In genomic region chr2:152961376-152961775, GRCh38 we compare ENCODE assay signal across 30 cellular contexts.
"Had no signal": no experiment of that assay in that cellular context is flagged by ENCODE, and none has a peak within 500 bp of the region (broad histone marks: within the 10 kb centered on the region; RNA-seq: fewer than 3 reads in every experiment).

No MANE protein-coding gene starts in this region.

- H3K9me3 ChIP-seq: adrenal gland had no signal

- H3K27ac ChIP-seq: adrenal gland, WERI-Rb-1 had no signal

- ATAC-seq: activated CD4-positive, CD25-positive, alpha-beta regulatory T cell treated with anti-CD3 and anti-CD28 coated beads, Interleukin-2, amount 50 U/mL, for 24 hours; activated CD8-positive, alpha-beta T cell treated with anti-CD3 and anti-CD28 coated beads for 36 hours; activated naive CD4-positive, alpha-beta T cell treated with anti-CD3 and anti-CD28 coated beads, Interleukin-2, amount 50 U/mL, for 72 hours; activated T-cell treated with anti-CD3 and anti-CD28 coated beads, Interleukin-2, amount 50 U/mL, for 4 hours; activated T-cell treated with anti-CD3 and anti-CD28 coated beads, Interleukin-2, amount 50 U/mL, for 72 hours; activated T-helper 17 cell treated with anti-CD3 and anti-CD28 coated beads, Interleukin-2, amount 50 U/mL, for 72 hours; WTC11 had no signal

- H3K4me3 ChIP-seq: adrenal gland had no signal

- DNase-seq: activated CD4-positive, alpha-beta memory T cell treated with anti-CD3 and anti-CD28 coated beads for 36 hours; activated CD4-positive, alpha-beta T cell treated with anti-CD3 and anti-CD28 coated beads for 4 hours; activated CD4-positive, alpha-beta T cell treated with anti-CD3 and anti-CD28 coated beads, Interleukin-2, amount 10 ng/mL, durations not matched to agents 24 days and 14 days; activated CD4-positive, alpha-beta T cell treated with anti-CD3 and anti-CD28 coated beads, Interleukin-2, amount 50 U/mL, for 1 hour; activated CD4-positive, alpha-beta T cell treated with anti-CD3 and anti-CD28 coated beads, Interleukin-2, amount 50 U/mL, for 4 hours; activated CD4-positive, CD25-positive, alpha-beta regulatory T cell; activated CD8-positive, alpha-beta memory T cell treated with anti-CD3 and anti-CD28 coated beads, Interleukin-2, amount 50 U/mL, for 4 hours; activated CD8-positive, alpha-beta T cell treated with anti-CD3 and anti-CD28 coated beads for 36 hours; activated effector memory CD4-positive, alpha-beta T cell treated with anti-CD3 and anti-CD28 coated beads, Interleukin-2, amount 50 U/mL, for 16 hours; activated gamma-delta T cell treated with Interleukin-2 at 50 U/mL for 16 hours; activated naive CD4-positive, alpha-beta T cell; activated naive CD4-positive, alpha-beta T cell treated with anti-CD3 and anti-CD28 coated beads for 36 hours; activated naive CD4-positive, alpha-beta T cell treated with anti-CD3 and anti-CD28 coated beads, Interleukin-2, amount 50 U/mL, for 16 hours; activated naive CD8-positive, alpha-beta T cell treated with anti-CD3 and anti-CD28 coated beads for 36 hours; activated T-cell treated with anti-CD3 and anti-CD28 coated beads for 4 hours; activated T-cell treated with anti-CD3 and anti-CD28 coated beads, Interleukin-2, amount 50 U/mL, for 1 hour; activated T-cell treated with anti-CD3 and anti-CD28 coated beads, Interleukin-2, amount 50 U/mL, for 4 hours; activated T-cell treated with anti-CD3 and anti-CD28 coated beads, Interleukin-2, amount 50 U/mL, for 72 hours; adrenal gland; amniotic stem cell; aorta; central memory CD4-positive, alpha-beta T cell; T-helper 1 cell; T-helper 2 cell; T-helper 9 cell; WERI-Rb-1 had no signal

- H3K27me3 ChIP-seq: adrenal gland had no signal

- H3K36me3 ChIP-seq: adrenal gland, WERI-Rb-1 had no signal

- H3K4me1 ChIP-seq: adrenal gland had no signal
